Comparison of ENCODE assay signal across 11 cellular contexts in the genomic region with DNA sequence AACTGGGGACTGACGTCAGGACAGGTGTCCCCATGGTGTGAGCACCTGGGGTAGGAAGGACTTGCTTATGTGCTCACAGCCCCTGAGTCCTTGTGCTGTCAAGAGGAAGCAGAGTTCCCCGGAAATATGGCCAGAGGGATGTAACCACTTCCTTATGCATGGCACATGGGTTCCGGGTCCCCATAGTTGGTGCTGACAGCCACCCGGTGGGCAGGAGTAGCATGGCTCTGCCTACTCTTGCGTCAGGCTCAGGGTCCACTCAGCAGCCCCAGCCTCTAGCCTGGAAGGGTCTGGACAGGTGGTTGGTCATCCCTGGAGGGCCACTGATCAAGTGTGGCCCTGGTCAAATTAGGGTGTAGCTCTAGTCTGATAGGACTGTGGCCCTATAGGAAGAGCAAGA. TPM values are rescaled to one million over a fixed set of nuclear protein-coding genes. Genes with fewer than 3 reads are reported as not detected.
A peak's percentile ranks its signal among the peaks of the same experiment; 100 is the strongest.
DNase-seq lines count a peak whose midpoint lies in the region; ATAC-seq and TF ChIP-seq lines count a peak whose summit lies in the region.
"Had no signal": no experiment of that assay in that cellular context is flagged by ENCODE, and none has a peak within 500 bp of the region (broad histone marks: within the 10 kb centered on the region; RNA-seq: fewer than 3 reads in every experiment).

No MANE protein-coding gene starts in this region.

- H3K9ac ChIP-seq in OCI-LY3 (ENCODE audit: low read length) = no peak overlapping the region
- H3K9ac ChIP-seq: KMS-11 had no signal

- 0 out of 2 replicates have a peak, but pooled peaks cover 4% of the 10 kb centered on the region for H3K4me1 ChIP-seq in OCI-LY3 (ENCODE audit: low read length)
- H3K4me1 ChIP-seq: stomach had no signal

- H3K36me3 ChIP-seq in OCI-LY3 (replicated peaks; ENCODE audit: low read depth, low read length) = no peaks in the 10 kb centered on the region
- H3K36me3 ChIP-seq: stomach had no signal

- H3K4me3 ChIP-seq in OCI-LY3 (ENCODE audit: low read length) (no peak overlapping the region), epithelial cell of proximal tubule (ENCODE audit: low read depth, low read length) (no peak overlapping the region), retinal pigment epithelial cell (ENCODE audit: low read length) (no peak overlapping the region)
- H3K4me3 ChIP-seq: stomach had no signal

- H3K79me2 ChIP-seq in OCI-LY3 (ENCODE audit: low read length) = no peaks in the 10 kb centered on the region

- H2AFZ ChIP-seq in OCI-LY3 (ENCODE audit: low read depth, low read length) = no peak overlapping the region

- no peak for ATAC-seq in Right ventricle myocardium inferior
- no peak for ATAC-seq in HG02588 (IDR thresholded peaks at IDR 0.05; ENCODE audit: unreplicated experiment)

- H4K20me1 ChIP-seq in OCI-LY3 (ENCODE audit: insufficient read depth, low read length) = no peaks in the 10 kb centered on the region

- no peaks in the 10 kb centered on the region for H3K9me3 ChIP-seq in OCI-LY3 (ENCODE audit: insufficient read depth, low read length)

- peak; percentile 70 for DNase-seq in cardiac septum (ENCODE audit: low spot score)
- no peak for DNase-seq in Right ventricle myocardium inferior (ENCODE audit: missing footprints)
- no peak for DNase-seq in epithelial cell of proximal tubule (ENCODE audit: low read depth)
- DNase-seq in retinal pigment epithelial cell (ENCODE audit: low read depth) = no peak
- no peak for DNase-seq in NCI-H748 (lab: John Stamatoyannopoulos, UW; ENCODE audit: unreplicated experiment)
- DNase-seq in central memory CD4-positive, alpha-beta T cell = no peak
- DNase-seq: NCI-H446 treated with DMSO at 0.1 percent for 48 hours, stomach had no signal

- intact Hi-C loops in cardiac septum (cut with DNase I) = no loop called here
- intact Hi-C loops in Right ventricle myocardium inferior (cut with DNase I) = no loop called here

- peak; percentile 43 for TF ChIP-seq CTCF in OCI-LY3 (IDR thresholded peaks at IDR 0.05; ENCODE audit: low read depth, low read length)
- peak; percentile 29 for TF ChIP-seq CTCF in epithelial cell of proximal tubule (conservative IDR thresholded peaks at IDR 0.05; ENCODE audit: low read depth, low read length)
- TF ChIP-seq CTCF in retinal pigment epithelial cell (conservative IDR thresholded peaks at IDR 0.05; ENCODE audit: low read depth, low read length) = peak; percentile 26

- H3K27me3 ChIP-seq in OCI-LY3 (ENCODE audit: low read depth, low read length) = peaks cover 3% of the 10 kb centered on the region; the same call in 1 of the 2 replicates

- no peak overlapping the region for H3K27ac ChIP-seq in OCI-LY3 (ENCODE audit: low read length)
- H3K27ac ChIP-seq: KMS-11, stomach had no signal

- H3K4me2 ChIP-seq in OCI-LY3 (ENCODE audit: low read length) = no peak overlapping the region
- H3K4me2 ChIP-seq: KMS-11 had no signal

RNA-seq across cellular contexts. Expression of a gene that starts 42.8 kb away (rescaled TPM):
- 258 TPM for total RNA-seq in cardiac septum
- total RNA-seq in Right ventricle myocardium inferior = 145 TPM
- total RNA-seq in epithelial cell of proximal tubule = 345 and 533 TPM in 2 replicates
